ENCODE assay signal across 34 cellular contexts in the genomic region with DNA sequence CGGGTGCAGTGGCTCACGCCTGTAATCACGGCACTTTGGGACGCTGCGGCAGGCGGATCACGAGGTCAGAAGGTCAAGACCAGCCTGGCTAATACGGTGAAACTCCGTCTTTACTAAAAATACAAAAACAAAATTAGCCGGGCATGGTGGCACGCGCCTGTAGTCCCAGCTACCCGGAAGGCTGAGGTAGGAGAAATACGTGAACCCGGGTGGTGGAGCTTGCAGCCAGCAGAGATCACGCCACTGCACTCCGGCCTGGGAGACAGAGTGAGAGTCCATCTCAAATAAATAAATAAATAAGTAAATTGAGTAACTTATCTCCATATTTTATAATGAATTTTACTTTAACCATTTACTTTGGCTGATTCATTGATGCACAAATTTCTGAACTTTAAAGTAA.
"Had no signal": no experiment of that assay in that cellular context is flagged by ENCODE, and none has a peak within 500 bp of the region (broad histone marks: within the 10 kb centered on the region; RNA-seq: fewer than 3 reads in every experiment).

No MANE protein-coding gene starts in this region.

- H3K27ac Mint-ChIP-seq: activated B cell treated with CpG ODN at 0.5 μM for 24 hours; activated CD4-positive, alpha-beta memory T cell treated with anti-CD3 and anti-CD28 coated beads for 36 hours; activated CD4-positive, alpha-beta T cell treated with anti-CD3 and anti-CD28 coated beads, Interleukin-2, amount 10 ng/mL, durations not matched to agents 24 days and 14 days; activated CD8-positive, alpha-beta T cell treated with anti-CD3 and anti-CD28 coated beads for 36 hours; activated naive CD4-positive, alpha-beta T cell treated with anti-CD3 and anti-CD28 coated beads for 36 hours; activated naive CD4-positive, alpha-beta T cell treated with anti-CD3 and anti-CD28 coated beads, Interleukin-2, amount 50 U/mL, for 72 hours; activated naive CD8-positive, alpha-beta T cell treated with anti-CD3 and anti-CD28 coated beads for 36 hours; activated T-cell treated with anti-CD3 and anti-CD28 coated beads, Interleukin-2, amount 50 U/mL, for 72 hours; activated T-helper 1 cell treated with anti-CD3 and anti-CD28 coated beads, Interleukin-12 subunit alpha, Interleukin-12 subunit beta, Interleukin-2, Interleukin-4 antibody, amounts not matched to agents 30 ng/mL and 10 ng/mL and 1 ng/mL, durations not matched to agents 14 hours and 24 hours and 36 hours; activated T-helper 17 cell treated with anti-CD3 and anti-CD28 coated beads, Interleukin-2, amount 50 U/mL, for 72 hours; T-helper 1 cell treated with Interleukin-12 subunit alpha and Interleukin-12 subunit beta and Interleukin-4 antibody, amounts not matched to agents 30 μg/mL and 1 μg/mL, for 36 hours; T-helper 2 cell treated with Interferon-gamma antibody and Interleukin-4, amounts not matched to agents 5 μg/mL and 100 μg/mL, for 36 hours had no signal

- H3K9me3 ChIP-seq: adrenal gland, body of pancreas, breast epithelium had no signal

- H3K4me1 ChIP-seq: adrenal gland, body of pancreas, breast epithelium had no signal

- H3K4me1 Mint-ChIP-seq: activated B cell treated with CpG ODN at 0.5 μM for 24 hours; activated CD4-positive, alpha-beta T cell treated with anti-CD3 and anti-CD28 coated beads, Interleukin-2, amount 10 ng/mL, durations not matched to agents 24 days and 14 days; activated naive CD8-positive, alpha-beta T cell treated with anti-CD3 and anti-CD28 coated beads for 36 hours; activated T-helper 17 cell treated with anti-CD3 and anti-CD28 coated beads, Interleukin-2, amount 50 U/mL, for 72 hours had no signal

- H3K27me3 Mint-ChIP-seq: activated B cell treated with CpG ODN at 0.5 μM for 24 hours; activated CD4-positive, alpha-beta memory T cell treated with anti-CD3 and anti-CD28 coated beads for 36 hours; activated CD4-positive, alpha-beta T cell treated with anti-CD3 and anti-CD28 coated beads, Interleukin-2, amount 10 ng/mL, durations not matched to agents 24 days and 14 days; activated CD8-positive, alpha-beta T cell treated with anti-CD3 and anti-CD28 coated beads for 36 hours; activated naive CD8-positive, alpha-beta T cell treated with anti-CD3 and anti-CD28 coated beads for 36 hours; activated T-helper 17 cell treated with anti-CD3 and anti-CD28 coated beads, Interleukin-2, amount 50 U/mL, for 72 hours had no signal

- H3K36me3 ChIP-seq: adrenal gland, brain microvascular endothelial cell, breast epithelium had no signal

- H3K9me3 Mint-ChIP-seq: activated T-helper 17 cell treated with anti-CD3 and anti-CD28 coated beads, Interleukin-2, amount 50 U/mL, for 72 hours had no signal

- H3K36me3 Mint-ChIP-seq: activated CD4-positive, alpha-beta memory T cell treated with anti-CD3 and anti-CD28 coated beads for 36 hours; activated naive CD4-positive, alpha-beta T cell treated with anti-CD3 and anti-CD28 coated beads, Interleukin-2, amount 50 U/mL, for 72 hours; activated naive CD8-positive, alpha-beta T cell treated with anti-CD3 and anti-CD28 coated beads for 36 hours had no signal

- H3K27ac ChIP-seq: adrenal gland, body of pancreas, brain microvascular endothelial cell, breast epithelium, VCaP had no signal

- H3K27me3 ChIP-seq: adrenal gland, body of pancreas, brain microvascular endothelial cell, breast epithelium had no signal

- DNase-seq: activated B cell treated with CpG ODN at 0.5 μM for 24 hours; activated CD4-positive, alpha-beta memory T cell treated with anti-CD3 and anti-CD28 coated beads for 36 hours; activated CD4-positive, alpha-beta T cell treated with anti-CD3 and anti-CD28 coated beads for 4 hours; activated CD4-positive, alpha-beta T cell treated with anti-CD3 and anti-CD28 coated beads, Interleukin-2, amount 10 ng/mL, durations not matched to agents 24 days and 14 days; activated CD4-positive, alpha-beta T cell treated with anti-CD3 and anti-CD28 coated beads, Interleukin-2, amount 50 U/mL, for 1 hour; activated CD4-positive, alpha-beta T cell treated with anti-CD3 and anti-CD28 coated beads, Interleukin-2, amount 50 U/mL, for 4 hours; activated CD4-positive, CD25-positive, alpha-beta regulatory T cell treated with anti-CD3 and anti-CD28 coated beads, Interleukin-2, amount 50 U/mL, for 72 hours; activated CD8-positive, alpha-beta memory T cell treated with anti-CD3 and anti-CD28 coated beads, Interleukin-2, amount 50 U/mL, for 4 hours; activated CD8-positive, alpha-beta T cell treated with anti-CD3 and anti-CD28 coated beads for 36 hours; activated effector memory CD4-positive, alpha-beta T cell treated with anti-CD3 and anti-CD28 coated beads, Interleukin-2, amount 50 U/mL, for 16 hours; activated gamma-delta T cell treated with Interleukin-2 at 50 U/mL for 16 hours; activated naive CD4-positive, alpha-beta T cell; activated naive CD4-positive, alpha-beta T cell treated with anti-CD3 and anti-CD28 coated beads for 36 hours; activated naive CD4-positive, alpha-beta T cell treated with anti-CD3 and anti-CD28 coated beads, Interleukin-2, amount 50 U/mL, for 16 hours; activated naive CD8-positive, alpha-beta T cell treated with anti-CD3 and anti-CD28 coated beads for 36 hours; activated T-cell treated with anti-CD3 and anti-CD28 coated beads for 4 hours; activated T-cell treated with anti-CD3 and anti-CD28 coated beads, Interleukin-2, amount 50 U/mL, for 1 hour; activated T-cell treated with anti-CD3 and anti-CD28 coated beads, Interleukin-2, amount 50 U/mL, for 4 hours; activated T-cell treated with anti-CD3 and anti-CD28 coated beads, Interleukin-2, amount 50 U/mL, for 72 hours; adrenal gland; amniotic stem cell; aorta; body of pancreas; brain microvascular endothelial cell; central memory CD4-positive, alpha-beta T cell; T-helper 2 cell; T-helper 9 cell had no signal

- H3K4me3 ChIP-seq: adrenal gland, body of pancreas, breast epithelium had no signal

- ATAC-seq: activated CD8-positive, alpha-beta T cell treated with anti-CD3 and anti-CD28 coated beads for 36 hours; activated naive CD4-positive, alpha-beta T cell treated with anti-CD3 and anti-CD28 coated beads, Interleukin-2, amount 50 U/mL, for 72 hours; activated T-cell treated with anti-CD3 and anti-CD28 coated beads, Interleukin-2, amount 50 U/mL, for 4 hours; activated T-cell treated with anti-CD3 and anti-CD28 coated beads, Interleukin-2, amount 50 U/mL, for 72 hours; activated T-helper 17 cell treated with anti-CD3 and anti-CD28 coated beads, Interleukin-2, amount 50 U/mL, for 72 hours; body of pancreas had no signal

- H3K4me3 Mint-ChIP-seq: activated B cell treated with CpG ODN at 0.5 μM for 24 hours; activated CD4-positive, alpha-beta memory T cell treated with anti-CD3 and anti-CD28 coated beads for 36 hours; activated CD4-positive, alpha-beta T cell treated with anti-CD3 and anti-CD28 coated beads, Interleukin-2, amount 10 ng/mL, durations not matched to agents 24 days and 14 days; activated CD8-positive, alpha-beta T cell treated with anti-CD3 and anti-CD28 coated beads for 36 hours; activated naive CD4-positive, alpha-beta T cell treated with anti-CD3 and anti-CD28 coated beads for 36 hours; activated naive CD8-positive, alpha-beta T cell treated with anti-CD3 and anti-CD28 coated beads for 36 hours; activated T-cell treated with anti-CD3 and anti-CD28 coated beads, Interleukin-2, amount 50 U/mL, for 4 hours; activated T-cell treated with anti-CD3 and anti-CD28 coated beads, Interleukin-2, amount 50 U/mL, for 72 hours; activated T-helper 1 cell treated with anti-CD3 and anti-CD28 coated beads, Interleukin-12 subunit alpha, Interleukin-12 subunit beta, Interleukin-2, Interleukin-4 antibody, amounts not matched to agents 30 ng/mL and 10 ng/mL and 1 ng/mL, durations not matched to agents 14 hours and 24 hours and 36 hours; activated T-helper 17 cell treated with anti-CD3 and anti-CD28 coated beads, Interleukin-2, amount 50 U/mL, for 72 hours; T-helper 1 cell treated with Interleukin-12 subunit alpha and Interleukin-12 subunit beta and Interleukin-4 antibody, amounts not matched to agents 30 μg/mL and 1 μg/mL, for 36 hours; T-helper 2 cell treated with Interferon-gamma antibody and Interleukin-4, amounts not matched to agents 5 μg/mL and 100 μg/mL, for 36 hours had no signal
